ENCODE assay signal across 8 cellular contexts in genomic region chr16:31868701-31869167, GRCh38. TPM values are rescaled to one million over a fixed set of nuclear protein-coding genes. Genes with fewer than 3 reads are reported as not detected.
DNase-seq lines count a peak whose midpoint lies in the region; ATAC-seq, FAIRE-seq and TF ChIP-seq lines count a peak whose summit lies in the region.

No MANE protein-coding gene starts in this region.

- H3K4me1 Mint-ChIP-seq in osteocyte (ENCODE audit: unreplicated experiment), result peaks cover 10% of the 10 kb centered on the region

- FAIRE-seq in GM19239 (lab: Jason Lieb, UNC), result peak; percentile 62

- 15% methylated on average over 8 of the region's 8 CpGs for WGBS in thymus

- no peaks in the 10 kb centered on the region for H3K27me3 ChIP-seq in BLaER1
- H3K27me3 ChIP-seq in SJCRH30, result no peaks in the 10 kb centered on the region
- H3K27me3 ChIP-seq in foreskin keratinocyte, result no peaks in the 10 kb centered on the region
- no peaks in the 10 kb centered on the region for H3K27me3 ChIP-seq in thymus (ENCODE audit: control insufficient read depth, insufficient read depth)

- H3K4me1 ChIP-seq in BLaER1, result peaks cover 38% of the 10 kb centered on the region
- no peaks in the 10 kb centered on the region for H3K4me1 ChIP-seq in SJCRH30
- peaks cover 7% of the 10 kb centered on the region for H3K4me1 ChIP-seq in foreskin keratinocyte
- H3K4me1 ChIP-seq in thymus (ENCODE audit: control insufficient read depth, insufficient read depth, low read length), result peaks cover 14% of the 10 kb centered on the region

- no peaks in the 10 kb centered on the region for H4K20me1 ChIP-seq in BLaER1

- H3K4me2 ChIP-seq in BLaER1, result peak overlapping the region; percentile 88

- H3K4me3 ChIP-seq in BLaER1 (peak overlapping the region; percentile 54), SJCRH30 (no peak overlapping the region), thymus (ENCODE audit: low read length) (peak overlapping the region; percentile 26)

- no peaks in the 10 kb centered on the region for H3K9me3 Mint-ChIP-seq in osteocyte (ENCODE audit: unreplicated experiment)

- peaks cover 33% of the 10 kb centered on the region for H3K27me3 Mint-ChIP-seq in osteocyte (ENCODE audit: unreplicated experiment)

- no peaks in the 10 kb centered on the region for H3K36me3 Mint-ChIP-seq in osteocyte (ENCODE audit: unreplicated experiment)

- peak overlapping the region; percentile 61; the same call in 1 of the 2 replicates for H3K9ac ChIP-seq in BLaER1

- H3K36me3 ChIP-seq in BLaER1 (no peaks in the 10 kb centered on the region), SJCRH30 (no peaks in the 10 kb centered on the region), thymus (ENCODE audit: control insufficient read depth, insufficient read depth) (no peaks in the 10 kb centered on the region)

- no peak overlapping the region for H3K27ac Mint-ChIP-seq in osteocyte (ENCODE audit: unreplicated experiment)

- ATAC-seq in foreskin keratinocyte, result peak; percentile 52

- no peak for DNase-seq in GM19239 (ENCODE audit: insufficient read length, low spot score)
- peak; percentile 61 to 85 for DNase-seq in SJCRH30
- DNase-seq in activated effector memory CD4-positive, alpha-beta T cell treated with Interleukin-2 at 50 U/mL for 16 hours, result peak; percentile 66
- DNase-seq in foreskin keratinocyte, result peak in 1 of 2 donors; percentile 52
- peak; percentile 89 for DNase-seq in osteocyte (ENCODE audit: extremely low spot score, unreplicated experiment)

- TF ChIP-seq CTCF in LNCAP (IDR thresholded peaks at IDR 0.05), result peak; percentile 81
- peak; percentile 81 for TF ChIP-seq CTCF in foreskin keratinocyte (conservative IDR thresholded peaks at IDR 0.05)
- peak; percentile 84 for TF ChIP-seq CTCF in osteocyte (IDR thresholded peaks at IDR 0.05)

- peak overlapping the region; percentile 85 for H3K27ac ChIP-seq in BLaER1
- no peak overlapping the region for H3K27ac ChIP-seq in SJCRH30
- H3K27ac ChIP-seq in foreskin keratinocyte, result no peak overlapping the region
- peak overlapping the region; percentile 31 for H3K27ac ChIP-seq in thymus (ENCODE audit: low read depth)

- no peak overlapping the region for H3K4me3 Mint-ChIP-seq in osteocyte (ENCODE audit: unreplicated experiment)

- H3K9me3 ChIP-seq in BLaER1, result no peaks in the 10 kb centered on the region
- H3K9me3 ChIP-seq in SJCRH30 (replicated peaks), result no peaks in the 10 kb centered on the region
- H3K9me3 ChIP-seq in thymus (ENCODE audit: control insufficient read depth), result no peaks in the 10 kb centered on the region

RNA-seq across cellular contexts. Expression of gene ZNF267, which starts 4.9 kb away (rescaled TPM):
- total RNA-seq in SJCRH30 (2014; rRNA removed; shearing (Covaris generic)), result 24.8 and 29.8 TPM in 2 replicates
- total RNA-seq in foreskin keratinocyte (14.6 and 16.5 TPM in 2 replicates), osteocyte (6.2 and 9.5 TPM in 2 replicates)
- polyA plus RNA-seq in foreskin keratinocyte (3.1 and 4.1 TPM in 2 replicates), thymus (13.9 TPM)

Comparison
In these comparisons a context has a peak if more than half of its experiments do, and no peak if none do; other contexts are left out.
1. H3K27ac ChIP-seq: peak in BLaER1 (single experiment) and thymus (single experiment); none in SJCRH30 (single experiment) and foreskin keratinocyte (single experiment).
2. Peak in every context shown above with its lines, with median percentiles within 50 percentile points of each other: CTCF ChIP-seq.